In the genomic region with DNA sequence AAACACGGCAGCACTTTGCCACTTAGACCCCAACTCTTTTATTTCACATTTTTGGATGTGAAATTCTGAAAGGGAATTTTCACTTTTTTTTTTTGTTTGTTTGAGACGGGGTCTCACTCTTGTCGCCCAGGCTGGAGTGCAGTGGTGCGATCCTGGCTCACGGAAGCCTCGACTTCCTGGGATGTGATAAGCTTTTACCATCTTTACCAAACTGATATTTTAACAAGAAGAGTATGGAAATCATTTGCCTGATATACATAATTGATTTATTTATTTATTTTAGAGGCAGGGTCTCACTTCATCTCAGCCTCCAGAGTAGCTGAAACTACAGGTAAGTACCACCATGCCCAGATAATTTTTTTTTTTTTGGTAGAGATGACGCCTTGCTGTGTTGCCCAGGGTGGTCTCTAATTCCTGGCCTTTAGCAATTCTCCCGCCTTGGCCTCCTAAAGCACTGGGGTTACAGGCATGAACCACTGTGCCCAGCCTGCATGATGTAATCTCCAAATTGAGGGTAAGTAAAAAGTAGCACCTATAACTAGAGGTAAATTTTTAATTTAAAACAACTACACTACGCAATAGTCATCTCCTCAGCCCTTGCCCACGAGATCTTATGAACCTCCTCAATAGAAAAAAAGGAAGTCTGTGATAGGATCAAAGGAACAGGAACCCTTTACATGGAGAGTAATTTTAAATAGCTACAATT, we compare ENCODE assay signal across 8 cellular contexts.
DNase-seq lines count a peak whose midpoint lies in the region; ATAC-seq and TF ChIP-seq lines count a peak whose summit lies in the region.

No MANE protein-coding gene starts in this region.

- peaks cover 86% of the 10 kb centered on the region for H3K4me1 ChIP-seq in psoas muscle

- TF ChIP-seq CTCF in Calu3 (IDR thresholded peaks at IDR 0.05; ENCODE audit: unreplicated experiment) (no peak), coronary artery (IDR thresholded peaks at IDR 0.05) (no peak), psoas muscle (IDR thresholded peaks at IDR 0.05) (no peak)

- intact Hi-C loops in Calu3 (cut with micrococcal nuclease; ENCODE audit: unreplicated experiment) (loop anchor here (1.0 kb wide), 1 partner anchor 25 kb away; no protein-coding TSS in a partner anchor), psoas muscle (cut with DNase I) (no loop called here)

- H3K4me3 ChIP-seq in coronary artery (no peak overlapping the region), psoas muscle (peak overlapping the region; percentile 70)

- H3K27me3 ChIP-seq in psoas muscle (ENCODE audit: insufficient read depth in 3 of 3, low read length in 2 of 3): no peaks in the 10 kb centered on the region

- H3K4me1 Mint-ChIP-seq in Calu3 (ENCODE audit: low read depth, unreplicated experiment): peaks cover 56% of the 10 kb centered on the region

- H3K36me3 ChIP-seq in psoas muscle (ENCODE audit: insufficient read depth in 1 of 2, low read depth in 1 of 2): peaks cover 2 to 15% of the 10 kb centered on the region in 2 donors

- peaks cover 96% of the 10 kb centered on the region for H3K36me3 Mint-ChIP-seq in Calu3 (ENCODE audit: insufficient read depth, unreplicated experiment)

- H3K27ac ChIP-seq in coronary artery (peak overlapping the region; percentile 87 to 88), psoas muscle (peak overlapping the region; percentile 94)

- CTCF ChIA-PET in Calu3 (lab: Charles Lee): interaction anchor here (0.6 to 1.9 kb wide), 5 partner anchors 11 to 25 kb away, joined by 4 to 8 read pairs (median 5); no protein-coding TSS in a partner anchor

- H3K9me3 Mint-ChIP-seq in Calu3 (ENCODE audit: low read depth, unreplicated experiment): no peaks in the 10 kb centered on the region

- BruUV-seq in Calu3 (replicated peaks; lab: Mats Ljungman, UMichigan): no TSS peak

- H3K4me3 Mint-ChIP-seq in Calu3 (ENCODE audit: low read depth, unreplicated experiment): peak overlapping the region; percentile 94

- H3K9me3 ChIP-seq in psoas muscle: no peaks in the 10 kb centered on the region

- WGBS in psoas muscle, 3 donors: 81 to 94% (median 84%) methylated on average over 10 of the region's 10 CpGs

- no peaks in the 10 kb centered on the region for H3K27me3 Mint-ChIP-seq in Calu3 (ENCODE audit: unreplicated experiment)

- DNase-seq in Calu3 (no peak), OCI-M1 (lab: John Stamatoyannopoulos, UW) (peak; percentile 6), coronary artery (ENCODE audit: low spot score) (peak; percentile 54), psoas muscle (no peak), occipital lobe (lab: John Stamatoyannopoulos, UW) (no peak), NCI-H2227 (lab: John Stamatoyannopoulos, UW; ENCODE audit: unreplicated experiment) (no peak)

- ATAC-seq in psoas muscle (no peak), GM21447 (IDR thresholded peaks at IDR 0.05; ENCODE audit: unreplicated experiment) (no peak), GM18498 (IDR thresholded peaks at IDR 0.05; ENCODE audit: unreplicated experiment) (no peak)

- H3K27ac Mint-ChIP-seq in Calu3 (ENCODE audit: unreplicated experiment): peak overlapping the region; percentile 97

Comparison
In these comparisons a context has a peak if more than half of its experiments do, and no peak if none do; other contexts are left out.
1. DNase-seq: peak in OCI-M1 (single experiment) and coronary artery (single experiment); none in Calu3 (single experiment), psoas muscle (0 of 2), occipital lobe (single experiment) and NCI-H2227 (single experiment).